1 cellular context compared by ENCODE assay signal in the genomic region with DNA sequence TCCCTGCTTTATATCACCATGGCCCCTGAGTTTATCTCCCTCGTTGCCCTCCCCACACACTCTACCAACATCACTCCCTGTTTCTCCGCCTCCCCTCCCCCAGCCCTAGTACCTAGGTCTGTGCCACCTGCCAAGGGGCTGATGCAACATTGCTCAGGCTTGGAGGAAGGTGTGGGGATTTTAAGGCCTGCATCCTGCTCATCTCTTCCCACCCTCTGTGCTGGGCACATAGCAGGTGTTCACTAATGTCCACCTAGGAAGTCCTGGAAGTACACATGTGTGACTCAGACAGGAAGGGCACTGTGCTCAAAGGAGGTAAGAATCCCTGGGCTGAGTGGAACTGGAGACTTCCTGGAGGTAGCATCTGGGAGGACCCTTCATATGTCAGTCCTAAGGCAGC.
TF ChIP-seq lines count a peak whose summit lies in the region.

No MANE protein-coding gene starts in this region.

TF ChIP-seq in H1, 55 proteins besides CTCF, POLR2A, EP300 and RAD21:
- TF ChIP-seq HDAC6 (IDR thresholded peaks at IDR 0.05; ENCODE audit: low read depth, low read length): no peak
- no peak for TF ChIP-seq ATF3 (IDR thresholded peaks at IDR 0.05; ENCODE audit: insufficient read depth, low read depth, low read length)
- TF ChIP-seq SP1 (IDR thresholded peaks at IDR 0.05; ENCODE audit: low read depth, low read length): no peak
- TF ChIP-seq, protein P1, sequence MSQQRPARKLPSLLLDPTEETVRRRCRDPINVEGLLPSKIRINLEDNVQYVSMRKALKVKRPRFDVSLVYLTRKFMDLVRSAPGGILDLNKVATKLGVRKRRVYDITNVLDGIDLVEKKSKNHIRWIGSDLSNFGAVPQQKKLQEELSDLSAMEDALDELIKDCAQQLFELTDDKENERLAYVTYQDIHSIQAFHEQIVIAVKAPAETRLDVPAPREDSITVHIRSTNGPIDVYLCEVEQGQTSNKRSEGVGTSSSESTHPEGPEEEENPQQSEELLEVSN (IDR thresholded peaks at IDR 0.05): peak; percentile 24; the same call in 1 of the 2 replicates
- TF ChIP-seq SIN3A (conservative IDR thresholded peaks at IDR 0.05 in 1 of 2, IDR thresholded peaks at IDR 0.05 in 1 of 2; ENCODE audit: low read depth in 1 of 2, low read length in 2 of 2): no peak
- no peak for TF ChIP-seq SP2 (IDR thresholded peaks at IDR 0.05; ENCODE audit: low read length)
- TF ChIP-seq PHF8 (conservative IDR thresholded peaks at IDR 0.05; ENCODE audit: low read depth, low read length): no peak
- TF ChIP-seq MAX (IDR thresholded peaks at IDR 0.05): peak; percentile 61; the same call in 1 of the 2 replicates
- TF ChIP-seq GABPA (IDR thresholded peaks at IDR 0.05; ENCODE audit: borderline replicate concordance, insufficient read depth, low read length): no peak
- no peak for TF ChIP-seq SRF (IDR thresholded peaks at IDR 0.05; ENCODE audit: low read depth, low read length)
- TF ChIP-seq NANOG (IDR thresholded peaks at IDR 0.05; ENCODE audit: insufficient read depth, low read depth, low read length, poor library complexity, severe bottlenecking): no peak
- TF ChIP-seq, protein P2, sequence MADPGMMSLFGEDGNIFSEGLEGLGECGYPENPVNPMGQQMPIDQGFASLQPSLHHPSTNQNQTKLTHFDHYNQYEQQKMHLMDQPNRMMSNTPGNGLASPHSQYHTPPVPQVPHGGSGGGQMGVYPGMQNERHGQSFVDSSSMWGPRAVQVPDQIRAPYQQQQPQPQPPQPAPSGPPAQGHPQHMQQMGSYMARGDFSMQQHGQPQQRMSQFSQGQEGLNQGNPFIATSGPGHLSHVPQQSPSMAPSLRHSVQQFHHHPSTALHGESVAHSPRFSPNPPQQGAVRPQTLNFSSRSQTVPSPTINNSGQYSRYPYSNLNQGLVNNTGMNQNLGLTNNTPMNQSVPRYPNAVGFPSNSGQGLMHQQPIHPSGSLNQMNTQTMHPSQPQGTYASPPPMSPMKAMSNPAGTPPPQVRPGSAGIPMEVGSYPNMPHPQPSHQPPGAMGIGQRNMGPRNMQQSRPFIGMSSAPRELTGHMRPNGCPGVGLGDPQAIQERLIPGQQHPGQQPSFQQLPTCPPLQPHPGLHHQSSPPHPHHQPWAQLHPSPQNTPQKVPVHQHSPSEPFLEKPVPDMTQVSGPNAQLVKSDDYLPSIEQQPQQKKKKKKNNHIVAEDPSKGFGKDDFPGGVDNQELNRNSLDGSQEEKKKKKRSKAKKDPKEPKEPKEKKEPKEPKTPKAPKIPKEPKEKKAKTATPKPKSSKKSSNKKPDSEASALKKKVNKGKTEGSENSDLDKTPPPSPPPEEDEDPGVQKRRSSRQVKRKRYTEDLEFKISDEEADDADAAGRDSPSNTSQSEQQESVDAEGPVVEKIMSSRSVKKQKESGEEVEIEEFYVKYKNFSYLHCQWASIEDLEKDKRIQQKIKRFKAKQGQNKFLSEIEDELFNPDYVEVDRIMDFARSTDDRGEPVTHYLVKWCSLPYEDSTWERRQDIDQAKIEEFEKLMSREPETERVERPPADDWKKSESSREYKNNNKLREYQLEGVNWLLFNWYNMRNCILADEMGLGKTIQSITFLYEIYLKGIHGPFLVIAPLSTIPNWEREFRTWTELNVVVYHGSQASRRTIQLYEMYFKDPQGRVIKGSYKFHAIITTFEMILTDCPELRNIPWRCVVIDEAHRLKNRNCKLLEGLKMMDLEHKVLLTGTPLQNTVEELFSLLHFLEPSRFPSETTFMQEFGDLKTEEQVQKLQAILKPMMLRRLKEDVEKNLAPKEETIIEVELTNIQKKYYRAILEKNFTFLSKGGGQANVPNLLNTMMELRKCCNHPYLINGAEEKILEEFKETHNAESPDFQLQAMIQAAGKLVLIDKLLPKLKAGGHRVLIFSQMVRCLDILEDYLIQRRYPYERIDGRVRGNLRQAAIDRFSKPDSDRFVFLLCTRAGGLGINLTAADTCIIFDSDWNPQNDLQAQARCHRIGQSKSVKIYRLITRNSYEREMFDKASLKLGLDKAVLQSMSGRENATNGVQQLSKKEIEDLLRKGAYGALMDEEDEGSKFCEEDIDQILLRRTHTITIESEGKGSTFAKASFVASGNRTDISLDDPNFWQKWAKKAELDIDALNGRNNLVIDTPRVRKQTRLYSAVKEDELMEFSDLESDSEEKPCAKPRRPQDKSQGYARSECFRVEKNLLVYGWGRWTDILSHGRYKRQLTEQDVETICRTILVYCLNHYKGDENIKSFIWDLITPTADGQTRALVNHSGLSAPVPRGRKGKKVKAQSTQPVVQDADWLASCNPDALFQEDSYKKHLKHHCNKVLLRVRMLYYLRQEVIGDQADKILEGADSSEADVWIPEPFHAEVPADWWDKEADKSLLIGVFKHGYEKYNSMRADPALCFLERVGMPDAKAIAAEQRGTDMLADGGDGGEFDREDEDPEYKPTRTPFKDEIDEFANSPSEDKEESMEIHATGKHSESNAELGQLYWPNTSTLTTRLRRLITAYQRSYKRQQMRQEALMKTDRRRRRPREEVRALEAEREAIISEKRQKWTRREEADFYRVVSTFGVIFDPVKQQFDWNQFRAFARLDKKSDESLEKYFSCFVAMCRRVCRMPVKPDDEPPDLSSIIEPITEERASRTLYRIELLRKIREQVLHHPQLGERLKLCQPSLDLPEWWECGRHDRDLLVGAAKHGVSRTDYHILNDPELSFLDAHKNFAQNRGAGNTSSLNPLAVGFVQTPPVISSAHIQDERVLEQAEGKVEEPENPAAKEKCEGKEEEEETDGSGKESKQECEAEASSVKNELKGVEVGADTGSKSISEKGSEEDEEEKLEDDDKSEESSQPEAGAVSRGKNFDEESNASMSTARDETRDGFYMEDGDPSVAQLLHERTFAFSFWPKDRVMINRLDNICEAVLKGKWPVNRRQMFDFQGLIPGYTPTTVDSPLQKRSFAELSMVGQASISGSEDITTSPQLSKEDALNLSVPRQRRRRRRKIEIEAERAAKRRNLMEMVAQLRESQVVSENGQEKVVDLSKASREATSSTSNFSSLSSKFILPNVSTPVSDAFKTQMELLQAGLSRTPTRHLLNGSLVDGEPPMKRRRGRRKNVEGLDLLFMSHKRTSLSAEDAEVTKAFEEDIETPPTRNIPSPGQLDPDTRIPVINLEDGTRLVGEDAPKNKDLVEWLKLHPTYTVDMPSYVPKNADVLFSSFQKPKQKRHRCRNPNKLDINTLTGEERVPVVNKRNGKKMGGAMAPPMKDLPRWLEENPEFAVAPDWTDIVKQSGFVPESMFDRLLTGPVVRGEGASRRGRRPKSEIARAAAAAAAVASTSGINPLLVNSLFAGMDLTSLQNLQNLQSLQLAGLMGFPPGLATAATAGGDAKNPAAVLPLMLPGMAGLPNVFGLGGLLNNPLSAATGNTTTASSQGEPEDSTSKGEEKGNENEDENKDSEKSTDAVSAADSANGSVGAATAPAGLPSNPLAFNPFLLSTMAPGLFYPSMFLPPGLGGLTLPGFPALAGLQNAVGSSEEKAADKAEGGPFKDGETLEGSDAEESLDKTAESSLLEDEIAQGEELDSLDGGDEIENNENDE (IDR thresholded peaks at IDR 0.05; ENCODE audit: insufficient replicate concordance, low read length): no peak
- no peak for TF ChIP-seq CTBP2 (IDR thresholded peaks at IDR 0.05; ENCODE audit: borderline replicate concordance, insufficient read depth, insufficient read length, low read length)
- TF ChIP-seq ASH2L (IDR thresholded peaks at IDR 0.05; ENCODE audit: low read length): no peak
- TF ChIP-seq SUZ12 (IDR thresholded peaks at IDR 0.05; ENCODE audit: low read length): no peak
